In genomic region chr2:241702155-241702404, GRCh38 we compare ENCODE assay signal across 8 cellular contexts.
DNase-seq lines count a peak whose midpoint lies in the region; ATAC-seq lines count a peak whose summit lies in the region.

No MANE protein-coding gene starts in this region.

- peak overlapping the region; percentile 95; the same call in 1 of the 2 replicates for H3K4me3 ChIP-seq in iPS-18c (ENCODE audit: insufficient read depth, low read depth, low read length)

- DNase-seq in CD1c-positive myeloid dendritic cell (ENCODE audit: extremely low spot score) (peak; percentile 88), NCI-H82 treated with DMSO at 0.1 percent for 48 hours (lab: John Stamatoyannopoulos, UW; ENCODE audit: unreplicated experiment) (no peak), NCI-H226 (no peak)
- DNase-seq in activated effector memory CD4-positive, alpha-beta T cell treated with anti-CD3 and anti-CD28 coated beads, Interleukin-2, amount 50 U/mL, for 16 hours, result peak; percentile 96
- DNase-seq in stimulated activated CD4-positive, alpha-beta T cell treated with anti-CD3 and anti-CD28 coated beads, Interleukin-4, amount 100 ng/mL, for 4 hours, result peak; percentile 76 to 89

- peak overlapping the region; percentile 92 for H3K27ac ChIP-seq in KOPT-K1 (ENCODE audit: low read depth, low read length, poor library complexity, severe bottlenecking)

- no peak for ATAC-seq in GM19455 (IDR thresholded peaks at IDR 0.05; ENCODE audit: unreplicated experiment)

- peaks cover 16% of the 10 kb centered on the region for H3K9me3 ChIP-seq in KOPT-K1 (ENCODE audit: insufficient read depth, low read length, poor library complexity, severe bottlenecking)
- no peaks in the 10 kb centered on the region for H3K9me3 ChIP-seq in iPS-18c (ENCODE audit: control insufficient read depth, insufficient read depth, low read length)

- H3K36me3 ChIP-seq in KOPT-K1 (ENCODE audit: insufficient read depth, low read length), result peaks cover 34% of the 10 kb centered on the region

Comparison
In these comparisons a context has a peak if more than half of its experiments do, and no peak if none do; other contexts are left out.
1. DNase-seq: peak in CD1c-positive myeloid dendritic cell (single experiment), activated effector memory CD4-positive, alpha-beta T cell treated with anti-CD3 and anti-CD28 coated beads, Interleukin-2, amount 50 U/mL, for 16 hours (single experiment) and stimulated activated CD4-positive, alpha-beta T cell treated with anti-CD3 and anti-CD28 coated beads, Interleukin-4, amount 100 ng/mL, for 4 hours (2 of 2); none in NCI-H82 treated with DMSO at 0.1 percent for 48 hours (single experiment) and NCI-H226 (single experiment).